8 cellular contexts compared by ENCODE assay signal in the genomic region with DNA sequence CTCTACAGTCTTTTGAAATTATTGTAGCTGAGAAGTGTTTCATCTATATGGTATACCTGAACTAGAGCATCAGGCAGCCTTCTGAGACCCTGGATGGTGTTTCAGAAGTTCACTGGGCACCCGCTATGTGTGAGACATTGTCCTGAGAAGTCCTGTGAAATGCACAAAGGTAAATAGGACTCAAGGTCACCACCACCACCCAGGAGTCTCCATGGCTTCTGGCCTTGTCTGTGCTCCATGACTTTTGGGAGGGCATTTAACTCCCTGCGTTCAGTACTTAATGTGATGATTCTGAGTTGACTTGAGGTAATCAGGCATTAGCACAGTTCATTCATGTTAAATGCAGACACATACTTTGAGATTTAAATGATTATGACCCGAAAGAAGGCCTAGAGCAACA. TPM values are rescaled to one million over a fixed set of nuclear protein-coding genes. Genes with fewer than 3 reads are reported as not detected.
DNase-seq lines count a peak whose midpoint lies in the region; ATAC-seq and TF ChIP-seq lines count a peak whose summit lies in the region.

No MANE protein-coding gene starts in this region.

- H3K36me3 ChIP-seq in gastrocnemius medialis = no peaks in the 10 kb centered on the region

- H3K27me3 Mint-ChIP-seq in WTC11 (ENCODE audit: low read depth) = peaks cover 2% of the 10 kb centered on the region; the same call in 1 of the 2 replicates

- peaks cover 50 to 57% of the 10 kb centered on the region in 2 donors for H3K4me1 ChIP-seq in gastrocnemius medialis

- TF ChIP-seq CTCF in GM12875 (IDR thresholded peaks at IDR 0.05; ENCODE audit: borderline replicate concordance, insufficient read depth, low read depth, low read length) (no peak), WTC11 (IDR thresholded peaks at IDR 0.05) (no peak), foreskin fibroblast (IDR thresholded peaks at IDR 0.05; ENCODE audit: low read depth, low read length) (no peak), gastrocnemius medialis (IDR thresholded peaks at IDR 0.05 in 4 of 5, conservative IDR thresholded peaks at IDR 0.05 in 1 of 5) (no peak)

- peak overlapping the region; percentile 85 for H3K4me3 Mint-ChIP-seq in WTC11

- DNase-seq in WTC11 (ENCODE audit: low spot score) = no peak
- no peak for DNase-seq in foreskin fibroblast
- no peak for DNase-seq in gastrocnemius medialis
- no peak for DNase-seq in NK-92 treated with Interleukin-12 subunit alpha and Interleukin-12 subunit beta, amount 100 ng/mL, for 24 hours (lab: John Stamatoyannopoulos, UW)
- DNase-seq in NCI-H2107 (lab: John Stamatoyannopoulos, UW) = no peak

- POLR2A ChIA-PET in WTC11 (lab: Charles Lee) = interaction anchor here (0.5 to 0.9 kb wide), 2 partner anchors 39 to 89 kb away, joined by 3 to 8 read pairs; no protein-coding TSS in a partner anchor

- CTCF ChIA-PET in WTC11 (lab: Charles Lee) = interaction anchor here (1.4 to 1.6 kb wide), 4 partner anchors 12 to 70 kb away, joined by 3 to 9 read pairs (median 6); no protein-coding TSS in a partner anchor

- intact Hi-C loops in gastrocnemius medialis (cut with DNase I; ENCODE audit: low total_unique reads) = loop anchor here (1.0 to 10.0 kb wide), 6 partner anchors 12 to 1265 kb away; a partner anchor contains a TSS

- H3K36me3 Mint-ChIP-seq in WTC11 = no peaks in the 10 kb centered on the region

- H3K27me3 ChIP-seq in gastrocnemius medialis = no peaks in the 10 kb centered on the region

- in situ Hi-C loops in gastrocnemius medialis (cut with MboI; ENCODE audit: low sequenced_read_pairs in 4 of 4) = no loop called here

- H3K4me3 ChIP-seq in GM12875 (ENCODE audit: low read depth, low read length) (peak overlapping the region; percentile 66), foreskin fibroblast (ENCODE audit: low read depth in 1 of 2, low read length in 2 of 2) (peak overlapping the region; percentile 58 to 74), gastrocnemius medialis (peak overlapping the region; percentile 63 to 88 (median 68))

- ATAC-seq in WTC11 (no peak), gastrocnemius medialis (no peak), HG02938 (IDR thresholded peaks at IDR 0.05; ENCODE audit: unreplicated experiment) (no peak), GM18868 (IDR thresholded peaks at IDR 0.05; ENCODE audit: unreplicated experiment) (no peak)

- no peak for TF ChIP-seq POLR2A in gastrocnemius medialis (IDR thresholded peaks at IDR 0.05)

- peak overlapping the region; percentile 91 to 97 (median 94) for H3K27ac ChIP-seq in gastrocnemius medialis

- no peaks in the 10 kb centered on the region for H3K9me3 ChIP-seq in gastrocnemius medialis

- no peaks in the 10 kb centered on the region for H3K9me3 Mint-ChIP-seq in WTC11

- peaks cover 11% of the 10 kb centered on the region for H3K4me1 Mint-ChIP-seq in WTC11

- no peak overlapping the region for H3K27ac Mint-ChIP-seq in WTC11

TF ChIP-seq in WTC11, 78 proteins besides CTCF, POLR2A, EP300 and RAD21:
- TF ChIP-seq, protein P1, sequence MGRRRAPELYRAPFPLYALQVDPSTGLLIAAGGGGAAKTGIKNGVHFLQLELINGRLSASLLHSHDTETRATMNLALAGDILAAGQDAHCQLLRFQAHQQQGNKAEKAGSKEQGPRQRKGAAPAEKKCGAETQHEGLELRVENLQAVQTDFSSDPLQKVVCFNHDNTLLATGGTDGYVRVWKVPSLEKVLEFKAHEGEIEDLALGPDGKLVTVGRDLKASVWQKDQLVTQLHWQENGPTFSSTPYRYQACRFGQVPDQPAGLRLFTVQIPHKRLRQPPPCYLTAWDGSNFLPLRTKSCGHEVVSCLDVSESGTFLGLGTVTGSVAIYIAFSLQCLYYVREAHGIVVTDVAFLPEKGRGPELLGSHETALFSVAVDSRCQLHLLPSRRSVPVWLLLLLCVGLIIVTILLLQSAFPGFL (CRISPR knock-in tag; IDR thresholded peaks at IDR 0.05; ENCODE audit: borderline replicate concordance) = no peak
- TF ChIP-seq, protein P2, sequence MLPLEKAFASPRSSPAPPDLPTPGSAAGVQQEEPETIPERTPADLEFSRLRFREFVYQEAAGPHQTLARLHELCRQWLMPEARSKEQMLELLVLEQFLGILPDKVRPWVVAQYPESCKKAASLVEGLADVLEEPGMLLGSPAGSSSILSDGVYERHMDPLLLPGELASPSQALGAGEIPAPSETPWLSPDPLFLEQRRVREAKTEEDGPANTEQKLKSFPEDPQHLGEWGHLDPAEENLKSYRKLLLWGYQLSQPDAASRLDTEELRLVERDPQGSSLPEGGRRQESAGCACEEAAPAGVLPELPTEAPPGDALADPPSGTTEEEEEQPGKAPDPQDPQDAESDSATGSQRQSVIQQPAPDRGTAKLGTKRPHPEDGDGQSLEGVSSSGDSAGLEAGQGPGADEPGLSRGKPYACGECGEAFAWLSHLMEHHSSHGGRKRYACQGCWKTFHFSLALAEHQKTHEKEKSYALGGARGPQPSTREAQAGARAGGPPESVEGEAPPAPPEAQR (CRISPR knock-in tag; IDR thresholded peaks at IDR 0.05) = no peak
- TF ChIP-seq GRHL2 (CRISPR knock-in tag; IDR thresholded peaks at IDR 0.05; ENCODE audit: insufficient replicate concordance, severe bottlenecking) (no peak), SP1 (CRISPR knock-in tag; conservative IDR thresholded peaks at IDR 0.05) (no peak), ZNF121 (CRISPR knock-in tag; IDR thresholded peaks at IDR 0.05) (no peak), ZNF396 (CRISPR knock-in tag; IDR thresholded peaks at IDR 0.05; ENCODE audit: borderline replicate concordance) (no peak), CREB1 (CRISPR knock-in tag; IDR thresholded peaks at IDR 0.05) (no peak), SMAD3 (CRISPR knock-in tag; IDR thresholded peaks at IDR 0.05; ENCODE audit: borderline replicate concordance) (no peak), SMAD4 (CRISPR knock-in tag; IDR thresholded peaks at IDR 0.05) (no peak), FOXP1 (CRISPR knock-in tag; IDR thresholded peaks at IDR 0.05; ENCODE audit: borderline replicate concordance) (no peak)
- TF ChIP-seq, protein P3, sequence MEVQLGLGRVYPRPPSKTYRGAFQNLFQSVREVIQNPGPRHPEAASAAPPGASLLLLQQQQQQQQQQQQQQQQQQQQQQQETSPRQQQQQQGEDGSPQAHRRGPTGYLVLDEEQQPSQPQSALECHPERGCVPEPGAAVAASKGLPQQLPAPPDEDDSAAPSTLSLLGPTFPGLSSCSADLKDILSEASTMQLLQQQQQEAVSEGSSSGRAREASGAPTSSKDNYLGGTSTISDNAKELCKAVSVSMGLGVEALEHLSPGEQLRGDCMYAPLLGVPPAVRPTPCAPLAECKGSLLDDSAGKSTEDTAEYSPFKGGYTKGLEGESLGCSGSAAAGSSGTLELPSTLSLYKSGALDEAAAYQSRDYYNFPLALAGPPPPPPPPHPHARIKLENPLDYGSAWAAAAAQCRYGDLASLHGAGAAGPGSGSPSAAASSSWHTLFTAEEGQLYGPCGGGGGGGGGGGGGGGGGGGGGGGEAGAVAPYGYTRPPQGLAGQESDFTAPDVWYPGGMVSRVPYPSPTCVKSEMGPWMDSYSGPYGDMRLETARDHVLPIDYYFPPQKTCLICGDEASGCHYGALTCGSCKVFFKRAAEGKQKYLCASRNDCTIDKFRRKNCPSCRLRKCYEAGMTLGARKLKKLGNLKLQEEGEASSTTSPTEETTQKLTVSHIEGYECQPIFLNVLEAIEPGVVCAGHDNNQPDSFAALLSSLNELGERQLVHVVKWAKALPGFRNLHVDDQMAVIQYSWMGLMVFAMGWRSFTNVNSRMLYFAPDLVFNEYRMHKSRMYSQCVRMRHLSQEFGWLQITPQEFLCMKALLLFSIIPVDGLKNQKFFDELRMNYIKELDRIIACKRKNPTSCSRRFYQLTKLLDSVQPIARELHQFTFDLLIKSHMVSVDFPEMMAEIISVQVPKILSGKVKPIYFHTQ (CRISPR knock-in tag; IDR thresholded peaks at IDR 0.05) = no peak
- TF ChIP-seq, protein P4, sequence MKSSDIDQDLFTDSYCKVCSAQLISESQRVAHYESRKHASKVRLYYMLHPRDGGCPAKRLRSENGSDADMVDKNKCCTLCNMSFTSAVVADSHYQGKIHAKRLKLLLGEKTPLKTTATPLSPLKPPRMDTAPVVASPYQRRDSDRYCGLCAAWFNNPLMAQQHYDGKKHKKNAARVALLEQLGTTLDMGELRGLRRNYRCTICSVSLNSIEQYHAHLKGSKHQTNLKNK (CRISPR knock-in tag; IDR thresholded peaks at IDR 0.05) = no peak
- TF ChIP-seq, protein P5, sequence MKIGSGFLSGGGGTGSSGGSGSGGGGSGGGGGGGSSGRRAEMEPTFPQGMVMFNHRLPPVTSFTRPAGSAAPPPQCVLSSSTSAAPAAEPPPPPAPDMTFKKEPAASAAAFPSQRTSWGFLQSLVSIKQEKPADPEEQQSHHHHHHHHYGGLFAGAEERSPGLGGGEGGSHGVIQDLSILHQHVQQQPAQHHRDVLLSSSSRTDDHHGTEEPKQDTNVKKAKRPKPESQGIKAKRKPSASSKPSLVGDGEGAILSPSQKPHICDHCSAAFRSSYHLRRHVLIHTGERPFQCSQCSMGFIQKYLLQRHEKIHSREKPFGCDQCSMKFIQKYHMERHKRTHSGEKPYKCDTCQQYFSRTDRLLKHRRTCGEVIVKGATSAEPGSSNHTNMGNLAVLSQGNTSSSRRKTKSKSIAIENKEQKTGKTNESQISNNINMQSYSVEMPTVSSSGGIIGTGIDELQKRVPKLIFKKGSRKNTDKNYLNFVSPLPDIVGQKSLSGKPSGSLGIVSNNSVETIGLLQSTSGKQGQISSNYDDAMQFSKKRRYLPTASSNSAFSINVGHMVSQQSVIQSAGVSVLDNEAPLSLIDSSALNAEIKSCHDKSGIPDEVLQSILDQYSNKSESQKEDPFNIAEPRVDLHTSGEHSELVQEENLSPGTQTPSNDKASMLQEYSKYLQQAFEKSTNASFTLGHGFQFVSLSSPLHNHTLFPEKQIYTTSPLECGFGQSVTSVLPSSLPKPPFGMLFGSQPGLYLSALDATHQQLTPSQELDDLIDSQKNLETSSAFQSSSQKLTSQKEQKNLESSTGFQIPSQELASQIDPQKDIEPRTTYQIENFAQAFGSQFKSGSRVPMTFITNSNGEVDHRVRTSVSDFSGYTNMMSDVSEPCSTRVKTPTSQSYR (CRISPR knock-in tag; IDR thresholded peaks at IDR 0.05) = no peak

RNA-seq across cellular contexts. Expression of a gene that starts 1.1 kb away (rescaled TPM):
- total RNA-seq in WTC11 (2021) (5.9 to 6.3 TPM (median 6.1 TPM) in 3 replicates), gastrocnemius medialis (10 to 100 TPM; 10.3 to 20.8 (median 18.4) TPM)

RNA-seq across cellular contexts. Expression of a gene that starts 53.1 kb away (rescaled TPM):
- 0.73 to 1.7 TPM (median 1.1 TPM) in 3 replicates for total RNA-seq in WTC11 (2021)
- total RNA-seq in gastrocnemius medialis = 10 to 100 TPM in 3 of 4 donors, 1 to 10 TPM in 1; 9.6 to 24.9 (median 13.2) TPM
